Comparison of ENCODE assay signal across 1 cellular context in the genomic region with DNA sequence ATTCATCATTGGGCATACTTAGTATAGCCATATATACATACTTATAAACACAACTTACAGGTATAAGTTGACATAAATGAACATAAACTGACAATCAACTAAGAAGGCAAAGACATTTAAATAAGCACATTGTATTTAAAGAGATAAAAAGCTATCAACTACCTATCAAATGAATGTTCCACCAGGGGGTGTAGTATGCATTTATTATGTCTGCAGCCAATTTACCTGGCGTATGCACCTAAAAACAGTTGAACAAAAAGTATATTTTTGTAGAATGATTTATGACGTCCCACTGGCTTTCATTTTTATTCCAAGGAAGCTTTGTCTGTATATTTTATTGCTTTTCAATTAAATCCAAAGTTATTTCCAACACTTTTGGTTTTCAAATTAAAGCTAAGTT.
TF ChIP-seq lines count a peak whose summit lies in the region.

No MANE protein-coding gene starts in this region.

TF ChIP-seq in GM23338, 12 proteins besides CTCF, POLR2A, EP300 and RAD21 (continued from another document):
- TF ChIP-seq, protein P1, sequence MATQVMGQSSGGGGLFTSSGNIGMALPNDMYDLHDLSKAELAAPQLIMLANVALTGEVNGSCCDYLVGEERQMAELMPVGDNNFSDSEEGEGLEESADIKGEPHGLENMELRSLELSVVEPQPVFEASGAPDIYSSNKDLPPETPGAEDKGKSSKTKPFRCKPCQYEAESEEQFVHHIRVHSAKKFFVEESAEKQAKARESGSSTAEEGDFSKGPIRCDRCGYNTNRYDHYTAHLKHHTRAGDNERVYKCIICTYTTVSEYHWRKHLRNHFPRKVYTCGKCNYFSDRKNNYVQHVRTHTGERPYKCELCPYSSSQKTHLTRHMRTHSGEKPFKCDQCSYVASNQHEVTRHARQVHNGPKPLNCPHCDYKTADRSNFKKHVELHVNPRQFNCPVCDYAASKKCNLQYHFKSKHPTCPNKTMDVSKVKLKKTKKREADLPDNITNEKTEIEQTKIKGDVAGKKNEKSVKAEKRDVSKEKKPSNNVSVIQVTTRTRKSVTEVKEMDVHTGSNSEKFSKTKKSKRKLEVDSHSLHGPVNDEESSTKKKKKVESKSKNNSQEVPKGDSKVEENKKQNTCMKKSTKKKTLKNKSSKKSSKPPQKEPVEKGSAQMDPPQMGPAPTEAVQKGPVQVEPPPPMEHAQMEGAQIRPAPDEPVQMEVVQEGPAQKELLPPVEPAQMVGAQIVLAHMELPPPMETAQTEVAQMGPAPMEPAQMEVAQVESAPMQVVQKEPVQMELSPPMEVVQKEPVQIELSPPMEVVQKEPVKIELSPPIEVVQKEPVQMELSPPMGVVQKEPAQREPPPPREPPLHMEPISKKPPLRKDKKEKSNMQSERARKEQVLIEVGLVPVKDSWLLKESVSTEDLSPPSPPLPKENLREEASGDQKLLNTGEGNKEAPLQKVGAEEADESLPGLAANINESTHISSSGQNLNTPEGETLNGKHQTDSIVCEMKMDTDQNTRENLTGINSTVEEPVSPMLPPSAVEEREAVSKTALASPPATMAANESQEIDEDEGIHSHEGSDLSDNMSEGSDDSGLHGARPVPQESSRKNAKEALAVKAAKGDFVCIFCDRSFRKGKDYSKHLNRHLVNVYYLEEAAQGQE (IDR thresholded peaks at IDR 0.05; ENCODE audit: unreplicated experiment), result no peak
- TF ChIP-seq EZH2phosphoT487 (IDR thresholded peaks at IDR 0.05; ENCODE audit: unreplicated experiment) (no peak), POLR2AphosphoS5 (IDR thresholded peaks at IDR 0.05; ENCODE audit: low read depth) (no peak), NANOG (IDR thresholded peaks at IDR 0.05; ENCODE audit: borderline replicate concordance) (no peak)
- TF ChIP-seq, protein P2, sequence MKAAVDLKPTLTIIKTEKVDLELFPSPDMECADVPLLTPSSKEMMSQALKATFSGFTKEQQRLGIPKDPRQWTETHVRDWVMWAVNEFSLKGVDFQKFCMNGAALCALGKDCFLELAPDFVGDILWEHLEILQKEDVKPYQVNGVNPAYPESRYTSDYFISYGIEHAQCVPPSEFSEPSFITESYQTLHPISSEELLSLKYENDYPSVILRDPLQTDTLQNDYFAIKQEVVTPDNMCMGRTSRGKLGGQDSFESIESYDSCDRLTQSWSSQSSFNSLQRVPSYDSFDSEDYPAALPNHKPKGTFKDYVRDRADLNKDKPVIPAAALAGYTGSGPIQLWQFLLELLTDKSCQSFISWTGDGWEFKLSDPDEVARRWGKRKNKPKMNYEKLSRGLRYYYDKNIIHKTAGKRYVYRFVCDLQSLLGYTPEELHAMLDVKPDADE (IDR thresholded peaks at IDR 0.05), result no peak
